In genomic region chr16:53773150-53773846, GRCh38 we compare ENCODE assay signal across 8 cellular contexts.
DNase-seq lines count a peak whose midpoint lies in the region; ATAC-seq and TF ChIP-seq lines count a peak whose summit lies in the region.

No MANE protein-coding gene starts in this region.

- no peak overlapping the region for H2BK15ac ChIP-seq in neuronal stem cell (ENCODE audit: low read length)

- H3K18ac ChIP-seq in neuronal stem cell (ENCODE audit: low read length), result no peak overlapping the region

- no peaks in the 10 kb centered on the region; the same call in 1 of the 2 replicates for H3K9me3 ChIP-seq in BE2C
- H3K9me3 ChIP-seq in MM.1S (replicated peaks; ENCODE audit: insufficient read depth, low read length), result no peaks in the 10 kb centered on the region
- no peaks in the 10 kb centered on the region for H3K9me3 ChIP-seq in RWPE2 (ENCODE audit: severe bottlenecking)
- no peaks in the 10 kb centered on the region for H3K9me3 ChIP-seq in neuronal stem cell (replicated peaks in 1 of 2; ENCODE audit: control insufficient read depth in 2 of 2, insufficient read depth in 1 of 2, low read depth in 1 of 2, low read length in 2 of 2)

- H3K4me2 ChIP-seq in MM.1S (ENCODE audit: low read depth, low read length) (no peak overlapping the region), neuronal stem cell (ENCODE audit: insufficient read depth, low read length, poor library complexity, severe bottlenecking) (no peak overlapping the region)

- H2BK120ac ChIP-seq in neuronal stem cell (ENCODE audit: low read depth, low read length), result no peak overlapping the region

- no peak overlapping the region for H3K14ac ChIP-seq in neuronal stem cell (ENCODE audit: low read length)

- H4K91ac ChIP-seq in neuronal stem cell (ENCODE audit: low read depth, low read length, poor library complexity), result no peak overlapping the region

- no peaks in the 10 kb centered on the region for H4K20me1 ChIP-seq in MM.1S (ENCODE audit: insufficient read depth, low read length)

- H3K79me2 ChIP-seq in MM.1S (ENCODE audit: low read length), result no peaks in the 10 kb centered on the region; the same call in 1 of the 2 replicates

- peak; percentile 46 for DNase-seq in BE2C
- no peak for DNase-seq in MM.1S
- DNase-seq in RWPE2 (ENCODE audit: low spot score), result no peak
- peak; percentile 87 for DNase-seq in fibroblast of peridontal ligament (ENCODE audit: extremely low read depth)
- peak; percentile 55 for DNase-seq in neuronal stem cell (ENCODE audit: low spot score)

- H3K27me3 ChIP-seq in BE2C, result no peaks in the 10 kb centered on the region
- H3K27me3 ChIP-seq in MM.1S (replicated peaks; ENCODE audit: insufficient read depth, low read length), result no peaks in the 10 kb centered on the region
- no peaks in the 10 kb centered on the region for H3K27me3 ChIP-seq in RWPE2 (ENCODE audit: insufficient read depth, poor library complexity, severe bottlenecking)
- H3K27me3 ChIP-seq in neuronal stem cell (ENCODE audit: control insufficient read depth in 3 of 3, insufficient read depth in 3 of 3, low read depth in 1 of 3, low read length in 3 of 3), result no peaks in the 10 kb centered on the region

- H3K4me1 ChIP-seq in BE2C (peaks cover 7% of the 10 kb centered on the region; the same call in 1 of the 2 replicates), MM.1S (ENCODE audit: low read length) (0 out of 2 replicates have a peak, but pooled peaks cover 4% of the 10 kb centered on the region), RWPE2 (ENCODE audit: insufficient read depth, poor library complexity, severe bottlenecking) (peaks cover 41% of the 10 kb centered on the region), neuronal stem cell (ENCODE audit: control insufficient read depth in 2 of 2, insufficient read depth in 1 of 2, low read depth in 1 of 2, low read length in 2 of 2) (peaks cover 1 to 21% of the 10 kb centered on the region in 2 donors)

- H4K8ac ChIP-seq in neuronal stem cell (ENCODE audit: low read depth, low read length), result no peak overlapping the region

- no peaks in the 10 kb centered on the region for H3K36me3 ChIP-seq in BE2C
- no peaks in the 10 kb centered on the region for H3K36me3 ChIP-seq in MM.1S (replicated peaks; ENCODE audit: insufficient read depth, low read length)
- H3K36me3 ChIP-seq in RWPE2 (ENCODE audit: low read depth), result no peaks in the 10 kb centered on the region
- H3K36me3 ChIP-seq in neuronal stem cell (replicated peaks in 1 of 2; ENCODE audit: control insufficient read depth in 2 of 2, insufficient read depth in 2 of 2, low read length in 2 of 2), result no peaks in the 10 kb centered on the region

- TF ChIP-seq CTCF in BE2C (IDR thresholded peaks at IDR 0.05; ENCODE audit: low read depth, low read length) (peak; percentile 87), MM.1S (IDR thresholded peaks at IDR 0.05; ENCODE audit: low read length) (peak; percentile 33), RWPE2 (IDR thresholded peaks at IDR 0.05; ENCODE audit: poor library complexity, severe bottlenecking) (peak; percentile 94)

- H3K9ac ChIP-seq in MM.1S (ENCODE audit: low read length) (no peak overlapping the region), neuronal stem cell (ENCODE audit: low read depth, low read length, poor library complexity) (no peak overlapping the region)

- H3K4me3 ChIP-seq in BE2C (ENCODE audit: low read depth, low read length) (no peak overlapping the region), MM.1S (ENCODE audit: low read length) (no peak overlapping the region), RWPE2 (ENCODE audit: severe bottlenecking) (no peak overlapping the region), neuronal stem cell (ENCODE audit: low read length in 2 of 2) (no peak overlapping the region)

- H2AFZ ChIP-seq in MM.1S (ENCODE audit: low read length) (no peak overlapping the region), neuronal stem cell (ENCODE audit: low read length) (no peak overlapping the region)

- H3K79me1 ChIP-seq in neuronal stem cell (ENCODE audit: low read depth, low read length), result no peaks in the 10 kb centered on the region

- WGBS in neuronal stem cell (ENCODE audit: extremely low coverage in 2 of 2, insufficient read length in 2 of 2, insufficient replicate concordance in 1 of 2), 2 donors, result no CpG with 5 or more reads among the region's 5 CpGs

- no peak overlapping the region for H2AK5ac ChIP-seq in neuronal stem cell (ENCODE audit: low read depth, low read length)

- no peaks in the 10 kb centered on the region for H3F3A ChIP-seq in MM.1S (ENCODE audit: insufficient read depth, low read length)

- H2BK12ac ChIP-seq in neuronal stem cell (ENCODE audit: low read length), result no peak overlapping the region

- H3K9me2 ChIP-seq in MM.1S (replicated peaks; ENCODE audit: insufficient read depth, low read length), result no peaks in the 10 kb centered on the region

- H3K4ac ChIP-seq in neuronal stem cell (ENCODE audit: low read length), result no peak overlapping the region

- H3K23ac ChIP-seq in neuronal stem cell (ENCODE audit: low read depth, low read length, poor library complexity), result no peak overlapping the region

- H3K27ac ChIP-seq in MM.1S (ENCODE audit: low read length) (no peak overlapping the region), RWPE2 (ENCODE audit: poor library complexity, severe bottlenecking) (no peak overlapping the region), neuronal stem cell (replicated peaks; ENCODE audit: low read length) (no peak overlapping the region)

- peak; percentile 74 for ATAC-seq in GM18868 (IDR thresholded peaks at IDR 0.05; ENCODE audit: unreplicated experiment)
- peak; percentile 52 for ATAC-seq in RWPE2 (ENCODE audit: low read depth)
- ATAC-seq in GM21528 (IDR thresholded peaks at IDR 0.05; ENCODE audit: low FRiP score, unreplicated experiment), result no peak
- no peak for ATAC-seq in GM18520 (IDR thresholded peaks at IDR 0.05; ENCODE audit: unreplicated experiment)

- no peak overlapping the region for H2BK5ac ChIP-seq in neuronal stem cell (ENCODE audit: low read length)

Comparison
In these comparisons a context has a peak if more than half of its experiments do, and no peak if none do; other contexts are left out.
1. DNase-seq: peak in BE2C (single experiment), fibroblast of peridontal ligament (single experiment) and neuronal stem cell (single experiment); none in MM.1S (single experiment) and RWPE2 (single experiment).
2. CTCF ChIP-seq: peak in every context shown above with its lines; median percentile 94 in RWPE2; 87 in BE2C; 33 in MM.1S.
3. ATAC-seq: peak in GM18868 (single experiment) and RWPE2 (single experiment); none in GM21528 (single experiment) and GM18520 (single experiment).